ENCODE assay signal across 14 cellular contexts in genomic region chr16:24747425-24747824, GRCh38. TPM values are rescaled to one million over a fixed set of nuclear protein-coding genes. Genes with fewer than 3 reads are reported as not detected.
A peak's percentile ranks its signal among the peaks of the same experiment; 100 is the strongest.
DNase-seq lines count a peak whose midpoint lies in the region; ATAC-seq, FAIRE-seq and TF ChIP-seq lines count a peak whose summit lies in the region.
"Had no signal": no experiment of that assay in that cellular context is flagged by ENCODE, and none has a peak within 500 bp of the region (broad histone marks: within the 10 kb centered on the region; RNA-seq: fewer than 3 reads in every experiment).

No MANE protein-coding gene starts in this region.

- H3K4me2 ChIP-seq in A549 (peak overlapping the region; percentile 21; the same call in 1 of the 3 replicates), PC-9 (no peak overlapping the region), hepatocyte (no peak overlapping the region)

- peaks cover 98% of the 10 kb centered on the region for H3K79me2 ChIP-seq in PC-9 (ENCODE audit: low read depth)
- H3K79me2 ChIP-seq in hepatocyte, result peaks cover 98% of the 10 kb centered on the region

- CTCF ChIA-PET in A549 (lab: Yijun Ruan, JAX) (interaction anchor here (1.7 to 3.2 kb wide), 3 partner anchors 10 to 167 kb away, joined by 4 to 11 read pairs (median 8); no protein-coding TSS in a partner anchor), PC-9 (lab: Charles Lee) (no interaction called here)

- peaks cover 27% of the 10 kb centered on the region for H3F3A ChIP-seq in PC-9 (ENCODE audit: insufficient read depth, low read depth)

- no peak for TF ChIP-seq CTCF in A549 (IDR thresholded peaks at IDR 0.05)
- TF ChIP-seq CTCF in PC-9 (conservative IDR thresholded peaks at IDR 0.05), result no peak
- no peak for TF ChIP-seq CTCF in hepatocyte (IDR thresholded peaks at IDR 0.05; ENCODE audit: poor library complexity)
- no peak for TF ChIP-seq CTCF in Peyer's patch (IDR thresholded peaks at IDR 0.05)

- H3K4me3 ChIP-seq in A549 (no peak overlapping the region), PC-9 (no peak overlapping the region), hepatocyte (no peak overlapping the region), Peyer's patch (no peak overlapping the region)
- H3K4me3 ChIP-seq: sigmoid colon, suprapubic skin had no signal

- no TSS peak for BruUV-seq in PC-9 (replicated peaks; lab: Mats Ljungman, UMichigan)

- intact Hi-C loops in PC-9 (cut with micrococcal nuclease; ENCODE audit: unreplicated experiment), result loop anchor here (10.0 kb wide), 1 partner anchor 163 kb away; no protein-coding TSS in a partner anchor

- H3K27me3 ChIP-seq in PC-9 (ENCODE audit: insufficient read depth, low read depth) (no peaks in the 10 kb centered on the region), hepatocyte (no peaks in the 10 kb centered on the region), Peyer's patch (no peaks in the 10 kb centered on the region)
- H3K27me3 ChIP-seq: sigmoid colon, suprapubic skin had no signal

- H3K27ac ChIP-seq in A549 (no peak overlapping the region), PC-9 (peak overlapping the region; percentile 42), hepatocyte (peak overlapping the region; percentile 24), Peyer's patch (no peak overlapping the region)

- no peak for TF ChIP-seq EP300 in A549 (IDR thresholded peaks at IDR 0.05)

- no peak for ATAC-seq in A549
- ATAC-seq in GM21515 (IDR thresholded peaks at IDR 0.05; ENCODE audit: unreplicated experiment), result no peak

- H3K4me1 ChIP-seq in A549 (peaks cover 30% of the 10 kb centered on the region), PC-9 (replicated peaks; ENCODE audit: insufficient read depth) (peaks cover 15% of the 10 kb centered on the region), hepatocyte (ENCODE audit: insufficient read depth) (no peaks in the 10 kb centered on the region), Peyer's patch (peaks cover 0 to 25% (median 0%) of the 10 kb centered on the region in 4 donors)

- H3K9me2 ChIP-seq in PC-9 (ENCODE audit: insufficient read depth), result no peaks in the 10 kb centered on the region
- no peaks in the 10 kb centered on the region for H3K9me2 ChIP-seq in hepatocyte (replicated peaks; ENCODE audit: insufficient read depth)

- no peak for FAIRE-seq in A549 (lab: Jason Lieb, UNC)
- FAIRE-seq in GM12891 (lab: Jason Lieb, UNC), result no peak

- H3K36me3 ChIP-seq in PC-9 (ENCODE audit: low read depth) (peaks cover 25% of the 10 kb centered on the region), hepatocyte (replicated peaks; ENCODE audit: insufficient read depth, low read depth) (no peaks in the 10 kb centered on the region), Peyer's patch (no peaks in the 10 kb centered on the region)
- H3K36me3 ChIP-seq: sigmoid colon, suprapubic skin had no signal

- H3K9me3 ChIP-seq in A549 (no peaks in the 10 kb centered on the region), PC-9 (ENCODE audit: insufficient read depth, low read depth) (no peaks in the 10 kb centered on the region), hepatocyte (ENCODE audit: low read depth) (no peaks in the 10 kb centered on the region), Peyer's patch (no peaks in the 10 kb centered on the region)
- H3K9me3 ChIP-seq: sigmoid colon, suprapubic skin had no signal

- H2AFZ ChIP-seq in PC-9, result no peak overlapping the region
- no peak overlapping the region for H2AFZ ChIP-seq in hepatocyte

- TF ChIP-seq POLR2A in A549 (IDR thresholded peaks at IDR 0.05; ENCODE audit: low read length) (no peak), Peyer's patch (IDR thresholded peaks at IDR 0.05) (no peak), GM12891 (IDR thresholded peaks at IDR 0.05; ENCODE audit: low read depth, low read length) (no peak)

- H4K20me1 ChIP-seq in PC-9 (ENCODE audit: insufficient read depth) (peaks cover 82% of the 10 kb centered on the region), hepatocyte (ENCODE audit: insufficient read depth, poor library complexity, severe bottlenecking) (peaks cover 100% of the 10 kb centered on the region)

- 94% methylated on average over 2 of the region's 2 CpGs for WGBS in A549 (ENCODE audit: missing lambda C conversion rate)
- 95% methylated on average over 2 of the region's 2 CpGs for WGBS in hepatocyte (ENCODE audit: low lambda C conversion rate, missing lambda C conversion rate)

- DNase-seq in A549 (ENCODE audit: low read depth in 1 of 2, low spot score in 1 of 2) (no peak), DMS53 (lab: John Stamatoyannopoulos, UW) (peak; percentile 88), PC-9 (no peak), hepatocyte (ENCODE audit: low spot score) (no peak), Peyer's patch (no peak), GM12891 (ENCODE audit: insufficient read length, low spot score) (no peak), iPS-NIHi7 (ENCODE audit: extremely low spot score) (no peak)
- DNase-seq: activated CD4-positive, alpha-beta T cell treated with anti-CD3 and anti-CD28 coated beads, Interleukin-2, amount 10 ng/mL, durations not matched to agents 24 days and 14 days; activated naive CD4-positive, alpha-beta T cell treated with anti-CD3 and anti-CD28 coated beads, Interleukin-2, amount 50 U/mL, for 16 hours; cortex of kidney; NCI-H146; sigmoid colon had no signal

- POLR2A ChIA-PET in A549 (lab: Yijun Ruan, JAX) (no interaction called here), PC-9 (lab: Charles Lee; ENCODE audit: unreplicated experiment) (interaction anchor here (0.7 kb wide), 1 partner anchor 10 kb away, joined by 3 read pairs; no protein-coding TSS in a partner anchor)

- TF ChIP-seq RAD21 in A549 (conservative IDR thresholded peaks at IDR 0.05 in 1 of 2, IDR thresholded peaks at IDR 0.05 in 1 of 2), result no peak

TF ChIP-seq in A549, 52 proteins besides CTCF, POLR2A, EP300 and RAD21:
- TF ChIP-seq USF2 (IDR thresholded peaks at IDR 0.05), result no peak
- TF ChIP-seq CHD2 (IDR thresholded peaks at IDR 0.05; ENCODE audit: low read length, partially characterized antibody), result no peak
- no peak for TF ChIP-seq GATA3 (IDR thresholded peaks at IDR 0.05; ENCODE audit: borderline replicate concordance)
- TF ChIP-seq CEBPB (IDR thresholded peaks at IDR 0.05), result no peak

TF ChIP-seq in GM12891, 5 proteins besides CTCF, POLR2A, EP300 and RAD21:
- TF ChIP-seq PAX5 (IDR thresholded peaks at IDR 0.05; ENCODE audit: insufficient read depth, low read length, severe bottlenecking), result no peak
- no peak for TF ChIP-seq TAF1 (IDR thresholded peaks at IDR 0.05; ENCODE audit: low read depth, low read length)
- no peak for TF ChIP-seq POU2F2 (IDR thresholded peaks at IDR 0.05; ENCODE audit: low read depth, low read length)

RNA-seq across cellular contexts. Expression of gene TNRC6A, which starts 18.0 kb away (rescaled TPM):
- 51.6 and 61.2 TPM in 2 replicates for polyA plus RNA-seq in A549 (2011; rRNA removed)
- 27.0 and 30.6 TPM in 2 replicates for polyA plus RNA-seq in A549 (2012; cell fraction: cytosol; rRNA removed)
- polyA plus RNA-seq in A549 (2012; cell fraction: nucleus; rRNA removed), result 77.1 and 86.0 TPM in 2 replicates
- polyA plus RNA-seq in A549 (2017; fragmentation: RNase III; extraction: RNeasy Plus Mini Kit Qiagen cat#74134 plus additional on column Dnase treatment), result 26.7 to 28.8 TPM (median 27.9 TPM) in 3 replicates
- 104 and 125 TPM in 2 replicates for polyA minus RNA-seq in A549 (2011; rRNA and poly(A)+ RNA removed)
- 66.8 and 84.8 TPM in 2 replicates for total RNA-seq in PC-9 (2021)
- 19.3 and 52.8 TPM in 2 replicates for total RNA-seq in hepatocyte
- 17.1 and 25.2 TPM in 2 replicates for polyA plus RNA-seq in hepatocyte
- 100 to 1,000 TPM in 2 of 4 donors, 10 to 100 TPM in 2; 47.3 to 316 (median 85.5) TPM for total RNA-seq in Peyer's patch
- 9.6 TPM for polyA plus RNA-seq in GM12891 (2012; ENCODE audit: low read depth, missing spikeins)

Comparison
In these comparisons a context has a peak if more than half of its experiments do, and no peak if none do; other contexts are left out.
1. H3K27ac ChIP-seq: peak in PC-9 (single experiment) and hepatocyte (single experiment); none in A549 (0 of 2) and Peyer's patch (0 of 4).